In the genomic region with DNA sequence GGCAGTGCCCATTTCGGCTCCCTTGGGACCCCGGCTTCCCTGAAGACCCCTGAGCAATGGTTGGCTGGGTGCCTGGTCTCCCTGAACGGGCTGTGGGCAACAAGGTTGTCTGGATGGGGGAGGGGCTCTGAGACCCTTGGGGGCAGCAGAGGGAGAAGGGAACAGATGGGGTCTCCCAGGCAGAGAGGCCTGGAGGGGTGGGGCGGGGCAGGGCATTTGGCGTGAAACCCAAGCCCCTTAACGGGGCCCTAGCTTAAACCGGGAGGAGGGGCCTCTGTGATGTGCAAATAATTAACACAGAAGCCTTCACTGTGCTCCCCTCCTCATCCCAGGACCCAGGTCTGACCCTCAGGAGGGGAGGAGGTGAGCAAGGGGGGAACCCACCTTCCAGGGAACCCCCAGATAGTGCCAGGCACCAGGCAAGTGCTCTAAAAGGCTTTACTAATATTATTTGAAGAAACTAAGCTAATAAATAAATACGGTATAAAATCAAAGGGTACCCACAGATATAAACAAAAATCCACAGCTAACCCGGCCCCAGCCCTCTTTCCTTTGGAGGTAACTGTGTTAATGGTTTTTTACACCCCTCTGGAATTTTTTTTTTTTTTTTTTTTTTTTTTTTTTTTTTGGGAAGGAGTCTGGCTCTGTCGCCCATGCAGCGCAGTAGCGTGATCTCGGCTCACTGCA, we compare ENCODE assay signal across 29 cellular contexts. TPM values are rescaled to one million over a fixed set of nuclear protein-coding genes. Genes with fewer than 3 reads are reported as not detected.
DNase-seq lines count a peak whose midpoint lies in the region; ATAC-seq, FAIRE-seq and TF ChIP-seq lines count a peak whose summit lies in the region.
"Had no signal": no experiment of that assay in that cellular context is flagged by ENCODE, and none has a peak within 500 bp of the region (broad histone marks: within the 10 kb centered on the region; RNA-seq: fewer than 3 reads in every experiment).

No MANE protein-coding gene starts in this region.

- H3K79me1 ChIP-seq in H1 (ENCODE audit: low read depth, low read length) = no peaks in the 10 kb centered on the region
- peaks cover 7% of the 10 kb centered on the region for H3K79me1 ChIP-seq in neuronal stem cell (ENCODE audit: low read depth, low read length)

- H3K4me3 ChIP-seq in H1 (ENCODE audit: extremely low read depth in 1 of 4, insufficient read depth in 2 of 4, low read depth in 3 of 4, low read length in 4 of 4) (no peak overlapping the region), neuronal stem cell (ENCODE audit: low read length in 2 of 2) (no peak overlapping the region)
- H3K4me3 ChIP-seq: neural progenitor cell, stomach, uterus had no signal

- H3K27ac ChIP-seq in H1 (ENCODE audit: low read depth, low read length) = no peak overlapping the region
- no peak overlapping the region for H3K27ac ChIP-seq in neuronal stem cell (replicated peaks; ENCODE audit: low read length)
- H3K27ac ChIP-seq: neural progenitor cell, stomach, uterus had no signal

- H2BK5ac ChIP-seq in H1 (ENCODE audit: low read depth, low read length) (no peak overlapping the region), neuronal stem cell (ENCODE audit: low read length) (no peak overlapping the region)

- DNase-seq in ELF-1 (ENCODE audit: low read depth, low spot score) (peak; percentile 25), NCI-H69 (lab: John Stamatoyannopoulos, UW) (peak; percentile 36), H1 (ENCODE audit: low read depth in 1 of 2, low spot score in 2 of 2) (no peak), neuronal stem cell (ENCODE audit: low spot score) (no peak), Right ventricle myocardium inferior (ENCODE audit: missing footprints) (no peak), NCI-H446 treated with DMSO at 0.1 percent for 48 hours (lab: John Stamatoyannopoulos, UW) (no peak)
- DNase-seq: activated CD4-positive, alpha-beta T cell treated with anti-CD3 and anti-CD28 coated beads for 36 hours; activated CD8-positive, alpha-beta T cell treated with anti-CD3 and anti-CD28 coated beads, Interleukin-2, amount 10 ng/mL, durations not matched to agents 7 days and 5 days; anterior cingulate cortex; effector CD8-positive, alpha-beta T cell; GDM1; immature natural killer cell; KBM-7; left colon; mammary epithelial cell; NCI-H1092 treated with DMSO at 0.1 percent for 48 hours; NCI-H1694 treated with DMSO at 0.1 percent for 48 hours; NCI-H510A treated with DMSO at 0.1 percent for 48 hours; SHP77 treated with DMSO at 0.1 percent for 48 hours; stimulated activated CD8-positive, alpha-beta memory T cell treated with anti-CD3 and anti-CD28 coated beads, Interleukin-4, amount 100 ng/mL, for 48 hours; stomach; T-helper 9 cell; uterus had no signal

- no peak for TF ChIP-seq RAD21 in H1 (IDR thresholded peaks at IDR 0.05 in 1 of 2, conservative IDR thresholded peaks at IDR 0.05 in 1 of 2; ENCODE audit: low read depth in 2 of 2, low read length in 2 of 2)

- no peak overlapping the region for H3K14ac ChIP-seq in H1 (ENCODE audit: insufficient read length)
- no peak overlapping the region for H3K14ac ChIP-seq in neuronal stem cell (ENCODE audit: low read length)

- H2BK15ac ChIP-seq in H1 (ENCODE audit: low read length) = no peak overlapping the region
- no peak overlapping the region for H2BK15ac ChIP-seq in neuronal stem cell (ENCODE audit: low read length)

- no peak overlapping the region for H3K56ac ChIP-seq in H1 (replicated peaks; ENCODE audit: insufficient read length, low read depth, low read length)

- no peaks in the 10 kb centered on the region for H3K9me3 ChIP-seq in H1 (ENCODE audit: insufficient read depth in 2 of 2, low read depth in 1 of 2, low read length in 1 of 2)
- peaks cover 0 to 1% of the 10 kb centered on the region in 2 donors for H3K9me3 ChIP-seq in neuronal stem cell (replicated peaks in 1 of 2; ENCODE audit: control insufficient read depth in 2 of 2, insufficient read depth in 1 of 2, low read depth in 1 of 2, low read length in 2 of 2)
- H3K9me3 ChIP-seq: stomach, uterus had no signal

- no peak for FAIRE-seq in H1 (lab: Jason Lieb, UNC)
- FAIRE-seq: bronchial epithelial cell, colon had no signal

- no peak for TF ChIP-seq CTCF in H1 (IDR thresholded peaks at IDR 0.05; ENCODE audit: control extremely low read depth in 1 of 3, insufficient read depth in 1 of 3, low read depth in 1 of 3, low read length in 3 of 3)

- H2BK12ac ChIP-seq in H1 (ENCODE audit: low read depth, low read length) (0 out of 2 replicates have a peak overlapping the region, but pooled peaks have one; percentile 55), neuronal stem cell (ENCODE audit: low read length) (no peak overlapping the region)

- no peak overlapping the region for H4K5ac ChIP-seq in H1 (ENCODE audit: insufficient read length, low read depth, low read length)

- TF ChIP-seq POLR2A in H1 (IDR thresholded peaks at IDR 0.05; ENCODE audit: control extremely low read depth in 1 of 2, low read depth in 2 of 2, low read length in 2 of 2) = no peak

- H3K18ac ChIP-seq in H1 (ENCODE audit: extremely low read depth, low read length) (no peak overlapping the region), neuronal stem cell (ENCODE audit: low read length) (peak overlapping the region; percentile 15)

- H2AK5ac ChIP-seq in H1 (ENCODE audit: low read depth, low read length) (no peak overlapping the region), neuronal stem cell (ENCODE audit: low read depth, low read length) (no peak overlapping the region)

- H3K4ac ChIP-seq in H1 (replicated peaks; ENCODE audit: insufficient read length, low read depth, low read length) = no peak overlapping the region
- no peak overlapping the region for H3K4ac ChIP-seq in neuronal stem cell (ENCODE audit: low read length)

- H3K23ac ChIP-seq in H1 (ENCODE audit: insufficient read length) (no peak overlapping the region), neuronal stem cell (ENCODE audit: low read depth, low read length, poor library complexity) (no peak overlapping the region)

- H4K8ac ChIP-seq in H1 (ENCODE audit: extremely low read depth, insufficient read depth, low read length) (no peak overlapping the region), neuronal stem cell (ENCODE audit: low read depth, low read length) (no peak overlapping the region)

- no peak overlapping the region for H2BK20ac ChIP-seq in H1 (ENCODE audit: low read length)

- ATAC-seq in Right ventricle myocardium inferior = no peak
- ATAC-seq in HG02623 (IDR thresholded peaks at IDR 0.05; ENCODE audit: unreplicated experiment) = no peak
- ATAC-seq: activated CD4-positive, alpha-beta T cell treated with anti-CD3 and anti-CD28 coated beads for 36 hours; activated CD8-positive, alpha-beta T cell treated with anti-CD3 and anti-CD28 coated beads, Interleukin-2, amount 10 ng/mL, durations not matched to agents 7 days and 5 days; activated naive CD4-positive, alpha-beta T cell treated with anti-CD3 and anti-CD28 coated beads, Interleukin-2, amount 50 U/mL, for 72 hours; left colon; sciatic nerve had no signal

- no peaks in the 10 kb centered on the region for H3K79me2 ChIP-seq in H1 (ENCODE audit: control insufficient read depth in 1 of 2, insufficient read depth in 2 of 2, low read length in 2 of 2)

- H3K9ac ChIP-seq in H1 (replicated peaks in 1 of 4; ENCODE audit: extremely low read depth in 1 of 4, low read depth in 3 of 4, low read length in 3 of 4) (no peak overlapping the region), neuronal stem cell (ENCODE audit: low read depth, low read length, poor library complexity) (no peak overlapping the region)
- H3K9ac ChIP-seq: neural progenitor cell had no signal

- no peak overlapping the region for H3K4me2 ChIP-seq in H1 (ENCODE audit: insufficient read depth in 1 of 2, low read depth in 2 of 2, low read length in 2 of 2)
- no peak overlapping the region for H3K4me2 ChIP-seq in neuronal stem cell (ENCODE audit: insufficient read depth, low read length, poor library complexity, severe bottlenecking)
- H3K4me2 ChIP-seq: neural progenitor cell had no signal

- H4K91ac ChIP-seq in H1 (replicated peaks; ENCODE audit: insufficient read length, low read length) = no peak overlapping the region
- no peak overlapping the region for H4K91ac ChIP-seq in neuronal stem cell (ENCODE audit: low read depth, low read length, poor library complexity)

- H3K23me2 ChIP-seq in H1 (ENCODE audit: low read depth, low read length) = no peaks in the 10 kb centered on the region

- H3K36me3 ChIP-seq in H1 (ENCODE audit: control insufficient read depth in 2 of 4, insufficient read depth in 4 of 4, low read length in 3 of 4) (peaks cover 0 to 5% (median 0%) of the 10 kb centered on the region in 4 experiments; a peak in 4 of 8 replicates), neuronal stem cell (replicated peaks in 1 of 2; ENCODE audit: control insufficient read depth in 2 of 2, insufficient read depth in 2 of 2, low read length in 2 of 2) (peaks cover 5 to 15% of the 10 kb centered on the region in 2 donors)
- H3K36me3 ChIP-seq: neural progenitor cell, uterus had no signal

- WGBS in H1 (ENCODE audit: extremely low coverage in 1 of 2, insufficient coverage in 1 of 2, insufficient read length in 1 of 2, insufficient replicate concordance in 2 of 2, low coverage in 1 of 2, low lambda C conversion rate in 2 of 2, missing lambda C conversion rate in 1 of 2), 2 experiments = 72% methylated on average over 8 of the region's 13 CpGs; no CpG with 5 or more reads in 1 of the 2 experiments
- no CpG with 5 or more reads among the region's 13 CpGs for WGBS in neuronal stem cell (ENCODE audit: extremely low coverage in 2 of 2, insufficient read length in 2 of 2, insufficient replicate concordance in 1 of 2), 2 donors

- H2BK120ac ChIP-seq in H1 (replicated peaks; ENCODE audit: low read depth, low read length) = no peak overlapping the region
- H2BK120ac ChIP-seq in neuronal stem cell (ENCODE audit: low read depth, low read length) = no peak overlapping the region

- peaks cover 2 to 21% (median 9%) of the 10 kb centered on the region in 4 experiments for H3K4me1 ChIP-seq in H1 (replicated peaks in 1 of 4; ENCODE audit: control insufficient read depth in 3 of 4, insufficient read depth in 4 of 4, low read length in 3 of 4)
- H3K4me1 ChIP-seq in neuronal stem cell (ENCODE audit: control insufficient read depth in 2 of 2, insufficient read depth in 1 of 2, low read depth in 1 of 2, low read length in 2 of 2) = peaks cover 3 to 4% of the 10 kb centered on the region in 2 donors
- H3K4me1 ChIP-seq: uterus had no signal

- TF ChIP-seq EP300 in H1 (IDR thresholded peaks at IDR 0.05; ENCODE audit: borderline replicate concordance in 1 of 2, low read depth in 2 of 2, low read length in 2 of 2) = no peak

- no peak overlapping the region for H2AFZ ChIP-seq in H1 (ENCODE audit: low read length)
- no peak overlapping the region for H2AFZ ChIP-seq in neuronal stem cell (ENCODE audit: low read length)
- H2AFZ ChIP-seq: neural progenitor cell had no signal

- POLR2A ChIA-PET in H1 (lab: Charles Lee; ENCODE audit: partially characterized antibody) = interaction anchor here (0.6 to 2.9 kb wide), 9 partner anchors 10 to 86 kb away, joined by 3 to 16 read pairs (median 4); no protein-coding TSS in a partner anchor

- peaks cover 0 to 2% of the 10 kb centered on the region in 2 experiments for H4K20me1 ChIP-seq in H1 (replicated peaks in 1 of 2; ENCODE audit: control insufficient read depth in 1 of 2, insufficient read depth in 2 of 2, low read length in 2 of 2)

- CTCF ChIA-PET in H1 (lab: Charles Lee; ENCODE audit: partially characterized antibody) = interaction anchor here (0.7 to 3.2 kb wide), 17 partner anchors 9 to 812 kb away, joined by 3 to 30 read pairs (median 5); no protein-coding TSS in a partner anchor

- H3K27me3 ChIP-seq in H1 (replicated peaks in 1 of 4; ENCODE audit: control insufficient read depth in 3 of 4, extremely low read depth in 1 of 4, insufficient read depth in 3 of 4, low read length in 3 of 4) = no peaks in the 10 kb centered on the region
- no peaks in the 10 kb centered on the region for H3K27me3 ChIP-seq in neuronal stem cell (ENCODE audit: control insufficient read depth in 3 of 3, insufficient read depth in 3 of 3, low read depth in 1 of 3, low read length in 3 of 3)
- H3K27me3 ChIP-seq: neural progenitor cell, uterus had no signal

- intact Hi-C loops in Right ventricle myocardium inferior (cut with DNase I) = no loop called here

RNA-seq across cellular contexts. Expression of a gene that starts 18.0 kb away (rescaled TPM):
- 300 and 304 TPM in 2 replicates for total RNA-seq in H1 (2021; fragmentation: NEBNext Ultra II Directional; extraction: Animal tissue kit (Norgen Biotek cat#: 25700))
- polyA plus RNA-seq in H1 (2011; rRNA removed) = 220 and 354 TPM in 2 replicates
- polyA plus RNA-seq in H1 (2011; cell fraction: cytosol; rRNA removed) = 162 TPM
- polyA plus RNA-seq in H1 (2011; cell fraction: nucleus; rRNA removed) = 211 TPM
- 134 to 263 TPM (median 248 TPM) in 4 replicates for polyA plus RNA-seq in H1 (2012, experiment 1 of 2)
- polyA plus RNA-seq in H1 (2012, experiment 2 of 2) = 286 TPM
- polyA plus RNA-seq in H1 (2013, experiment 1 of 2) = 278 TPM
- 278 TPM for polyA plus RNA-seq in H1 (2013, experiment 2 of 2)
- polyA minus RNA-seq in H1 (2011; rRNA and poly(A)+ RNA removed) = 63.6 and 68.5 TPM in 2 replicates
- 239 TPM for polyA minus RNA-seq in H1 (2011; cell fraction: cytosol; rRNA and poly(A)+ RNA removed)
- 150 TPM for polyA minus RNA-seq in H1 (2011; cell fraction: nucleus; rRNA and poly(A)+ RNA removed)
- polyA plus RNA-seq in neuronal stem cell (2013, experiment 1 of 2) = 203 TPM
- 202 TPM for polyA plus RNA-seq in neuronal stem cell (2013, experiment 2 of 2)
- total RNA-seq in Right ventricle myocardium inferior = 12.9 TPM

Comparison
In these comparisons a context has a peak if more than half of its experiments do, and no peak if none do; other contexts are left out.
1. DNase-seq: peak in ELF-1 (single experiment) and NCI-H69 (single experiment); none in H1 (0 of 2), neuronal stem cell (single experiment), Right ventricle myocardium inferior (single experiment) and NCI-H446 treated with DMSO at 0.1 percent for 48 hours (single experiment).
2. RNA of a gene that starts 18.0 kb away (total RNA-seq): 300 to 304 TPM in H1; 12.9 TPM in Right ventricle myocardium inferior (single experiment); every median in the first group is over 10 times any median in the second.